8 cellular contexts compared by ENCODE assay signal in genomic region chr7:135414850-135415439, GRCh38.
A peak's percentile ranks its signal among the peaks of the same experiment; 100 is the strongest.
DNase-seq lines count a peak whose midpoint lies in the region; ATAC-seq, FAIRE-seq and TF ChIP-seq lines count a peak whose summit lies in the region.

No MANE protein-coding gene starts in this region.

- H4K20me1 ChIP-seq in DND-41 (ENCODE audit: insufficient read depth, low read length) = peaks cover 4% of the 10 kb centered on the region; the same call in 1 of the 2 replicates
- H4K20me1 ChIP-seq in HCT116 (ENCODE audit: insufficient read depth) = peaks cover 4% of the 10 kb centered on the region; the same call in 1 of the 2 replicates
- no peaks in the 10 kb centered on the region; the same call in 1 of the 2 replicates for H4K20me1 ChIP-seq in OCI-LY7 (ENCODE audit: insufficient read depth, low read length)

- TF ChIP-seq POLR2A in HCT116 (IDR thresholded peaks at IDR 0.05; ENCODE audit: borderline replicate concordance, extremely low read depth, insufficient read depth, insufficient read length) = no peak

- no peaks in the 10 kb centered on the region for H3K79me2 ChIP-seq in DND-41 (ENCODE audit: insufficient read depth, low read length)
- no peaks in the 10 kb centered on the region; the same call in 1 of the 2 replicates for H3K79me2 ChIP-seq in HCT116 (ENCODE audit: insufficient read depth, low read length)
- 0 out of 2 replicates have a peak, but pooled peaks cover 3% of the 10 kb centered on the region for H3K79me2 ChIP-seq in OCI-LY7 (ENCODE audit: insufficient read depth, low read depth, low read length)

- BruUV-seq in HCT116 (replicated peaks; lab: Mats Ljungman, UMichigan) (no TSS peak), OCI-LY7 (replicated peaks; lab: Mats Ljungman, UMichigan) (no TSS peak)

- no peaks in the 10 kb centered on the region for H3K9me3 Mint-ChIP-seq in mesothelial cell of epicardium
- no peaks in the 10 kb centered on the region for H3K9me3 Mint-ChIP-seq in activated T-helper 2 cell treated with anti-CD3 and anti-CD28 coated beads, Interferon-gamma antibody, Interleukin-2, Interleukin-4, amounts not matched to agents 10 μg/mL and 5 μg/mL and 100 μg/mL, durations not matched to agents 14 hours and 24 hours and 36 hours

- intact Hi-C loops in HCT116 (cut with micrococcal nuclease) (no loop called here), OCI-LY7 (cut with micrococcal nuclease; ENCODE audit: unreplicated experiment) (no loop called here)
- intact Hi-C loops in activated T-helper 2 cell treated with anti-CD3 and anti-CD28 coated beads, Interferon-gamma antibody, Interleukin-2, Interleukin-4, amounts not matched to agents 10 μg/mL and 5 μg/mL and 100 μg/mL, durations not matched to agents 14 hours and 24 hours and 36 hours (cut with micrococcal nuclease) = loop anchor here (5.0 kb wide), 2 partner anchors 92 to 142 kb away; partner anchors contain the start of gene NUP205

- H3K4me3 Mint-ChIP-seq in mesothelial cell of epicardium = no peak overlapping the region
- H3K4me3 Mint-ChIP-seq in activated T-helper 2 cell treated with anti-CD3 and anti-CD28 coated beads, Interferon-gamma antibody, Interleukin-2, Interleukin-4, amounts not matched to agents 10 μg/mL and 5 μg/mL and 100 μg/mL, durations not matched to agents 14 hours and 24 hours and 36 hours (ENCODE audit: low read depth) = no peak overlapping the region

- FAIRE-seq in bronchial epithelial cell (lab: Jason Lieb, UNC) = no peak

- RAD21 ChIA-PET in HCT116 (lab: Charles Lee; ENCODE audit: low non-redundant PET in 1 of 2, low total read pairs in 2 of 2, uncharacterized antibody in 2 of 2, unreplicated experiment in 2 of 2) = no interaction called here

- H3K27me3 Mint-ChIP-seq in mesothelial cell of epicardium (ENCODE audit: low read depth) = no peaks in the 10 kb centered on the region
- H3K27me3 Mint-ChIP-seq in activated T-helper 2 cell treated with anti-CD3 and anti-CD28 coated beads, Interferon-gamma antibody, Interleukin-2, Interleukin-4, amounts not matched to agents 10 μg/mL and 5 μg/mL and 100 μg/mL, durations not matched to agents 14 hours and 24 hours and 36 hours (ENCODE audit: low read depth) = no peaks in the 10 kb centered on the region

- H3K27ac ChIP-seq in DND-41 (ENCODE audit: low read length) (no peak overlapping the region), HCT116 (ENCODE audit: low read depth, low read length) (no peak overlapping the region), OCI-LY7 (ENCODE audit: low read depth, low read length, poor library complexity, severe bottlenecking) (no peak overlapping the region)

- H3K9me3 ChIP-seq in DND-41 (ENCODE audit: insufficient read depth, low read length, severe bottlenecking) = no peaks in the 10 kb centered on the region
- H3K9me3 ChIP-seq in HCT116 (ENCODE audit: control insufficient read depth in 1 of 2, insufficient read depth in 1 of 2, low read depth in 1 of 2, low read length in 2 of 2) = no peaks in the 10 kb centered on the region
- H3K9me3 ChIP-seq in OCI-LY7 (ENCODE audit: low read length) = no peaks in the 10 kb centered on the region

- no peaks in the 10 kb centered on the region for H3K4me1 Mint-ChIP-seq in mesothelial cell of epicardium
- H3K4me1 Mint-ChIP-seq in activated T-helper 2 cell treated with anti-CD3 and anti-CD28 coated beads, Interferon-gamma antibody, Interleukin-2, Interleukin-4, amounts not matched to agents 10 μg/mL and 5 μg/mL and 100 μg/mL, durations not matched to agents 14 hours and 24 hours and 36 hours (ENCODE audit: low read depth) = peaks cover 2% of the 10 kb centered on the region

- H3K4me3 ChIP-seq in DND-41 (ENCODE audit: low read depth in 1 of 2, low read length in 2 of 2) (no peak overlapping the region), HCT116 (replicated peaks in 1 of 2; ENCODE audit: low read depth in 1 of 2, low read length in 2 of 2) (no peak overlapping the region), OCI-LY7 (ENCODE audit: low read depth, low read length, poor library complexity, severe bottlenecking) (no peak overlapping the region), bronchial epithelial cell (ENCODE audit: low read depth, low read length) (no peak overlapping the region)

- H3K36me3 ChIP-seq in DND-41 (ENCODE audit: insufficient read depth, low read length) (peaks cover 42% of the 10 kb centered on the region; the same call in 1 of the 2 replicates), HCT116 (ENCODE audit: control insufficient read depth in 1 of 2, insufficient read depth in 2 of 2, low read length in 2 of 2) (peaks cover 0 to 2% of the 10 kb centered on the region in 2 experiments; a peak in 1 of 4 replicates), OCI-LY7 (ENCODE audit: insufficient read depth, low read length) (peaks cover 32% of the 10 kb centered on the region; the same call in 1 of the 2 replicates), bronchial epithelial cell (ENCODE audit: control insufficient read depth, insufficient read depth, low read length) (no peaks in the 10 kb centered on the region)

- CTCF ChIA-PET in HCT116 (lab: Charles Lee) = interaction anchor here (1.0 to 1.5 kb wide), 2 partner anchors 9 to 230 kb away, joined by 4 to 6 read pairs; no protein-coding TSS in a partner anchor
- CTCF ChIA-PET in OCI-LY7 (lab: Charles Lee; ENCODE audit: unreplicated experiment) = no interaction called here

- H3K4me1 ChIP-seq in DND-41 (ENCODE audit: insufficient read depth, low read length) (no peaks in the 10 kb centered on the region), HCT116 (ENCODE audit: control insufficient read depth in 1 of 2, insufficient read depth in 2 of 2, low read length in 2 of 2) (no peaks in the 10 kb centered on the region; a peak in 1 of 4 replicates), OCI-LY7 (ENCODE audit: insufficient read depth, low read length, poor library complexity, severe bottlenecking) (no peaks in the 10 kb centered on the region)

- H3K36me3 Mint-ChIP-seq in mesothelial cell of epicardium = peaks cover 6% of the 10 kb centered on the region
- H3K36me3 Mint-ChIP-seq in activated T-helper 2 cell treated with anti-CD3 and anti-CD28 coated beads, Interferon-gamma antibody, Interleukin-2, Interleukin-4, amounts not matched to agents 10 μg/mL and 5 μg/mL and 100 μg/mL, durations not matched to agents 14 hours and 24 hours and 36 hours (ENCODE audit: low read depth) = peaks cover 27% of the 10 kb centered on the region

- peak; percentile 59 for ATAC-seq in DND-41 (ENCODE audit: insufficient read depth, low read depth)
- peak; percentile 85 for ATAC-seq in HCT116
- no peak for ATAC-seq in GM18520 (IDR thresholded peaks at IDR 0.05; ENCODE audit: unreplicated experiment)
- ATAC-seq in GM19455 (IDR thresholded peaks at IDR 0.05; ENCODE audit: unreplicated experiment) = no peak

- H2AFZ ChIP-seq in DND-41 (ENCODE audit: low read depth, low read length) (no peak overlapping the region), HCT116 (ENCODE audit: low read depth, low read length, poor library complexity, severe bottlenecking) (no peak overlapping the region), OCI-LY7 (ENCODE audit: low read length) (no peak overlapping the region)

- H3K27me3 ChIP-seq in DND-41 (ENCODE audit: insufficient read depth, low read length, poor library complexity) = no peaks in the 10 kb centered on the region
- H3K27me3 ChIP-seq in HCT116 (ENCODE audit: insufficient read depth, low read length) = no peaks in the 10 kb centered on the region
- no peaks in the 10 kb centered on the region for H3K27me3 ChIP-seq in bronchial epithelial cell (ENCODE audit: control insufficient read depth, insufficient read depth, low read length)

- TF ChIP-seq RAD21 in HCT116 (IDR thresholded peaks at IDR 0.05; ENCODE audit: low read depth) = peak; percentile 46

- H3K27ac Mint-ChIP-seq in mesothelial cell of epicardium = no peak overlapping the region
- H3K27ac Mint-ChIP-seq in activated T-helper 2 cell treated with anti-CD3 and anti-CD28 coated beads, Interferon-gamma antibody, Interleukin-2, Interleukin-4, amounts not matched to agents 10 μg/mL and 5 μg/mL and 100 μg/mL, durations not matched to agents 14 hours and 24 hours and 36 hours = no peak overlapping the region

- TF ChIP-seq CTCF in DND-41 (IDR thresholded peaks at IDR 0.05; ENCODE audit: borderline replicate concordance, extremely low read depth, low read length, poor library complexity, severe bottlenecking) (peak; percentile 62), HCT116 (IDR thresholded peaks at IDR 0.05 in 2 of 3, conservative IDR thresholded peaks at IDR 0.05 in 1 of 3; ENCODE audit: borderline replicate concordance in 1 of 3, insufficient read depth in 1 of 3, low read depth in 2 of 3, low read length in 2 of 3) (peak; percentile 39 to 73 (median 73); a peak in 5 of 6 replicates), OCI-LY7 (conservative IDR thresholded peaks at IDR 0.05; ENCODE audit: low read length) (peak; percentile 83), bronchial epithelial cell (IDR thresholded peaks at IDR 0.05; ENCODE audit: insufficient read depth, low read length, severe bottlenecking) (peak; percentile 39), mesothelial cell of epicardium (IDR thresholded peaks at IDR 0.05; ENCODE audit: unreplicated experiment) (peak; percentile 37)

- DNase-seq in DND-41 (peak; percentile 37), HCT116 (ENCODE audit: low read depth, low spot score) (peak; percentile 65), OCI-LY7 (ENCODE audit: low spot score) (peak; percentile 56), bronchial epithelial cell (ENCODE audit: low read depth) (peak; percentile 72), mesothelial cell of epicardium (ENCODE audit: low spot score in 2 of 2, unreplicated experiment in 2 of 2) (no peak)
- no peak for DNase-seq in activated T-helper 2 cell treated with anti-CD3 and anti-CD28 coated beads, Interferon-gamma antibody, Interleukin-2, Interleukin-4, amounts not matched to agents 10 μg/mL and 5 μg/mL and 100 μg/mL, durations not matched to agents 14 hours and 24 hours and 36 hours (ENCODE audit: low spot score)

- H3K9me2 ChIP-seq in HCT116 (ENCODE audit: insufficient read depth) = no peaks in the 10 kb centered on the region
- H3K9me2 ChIP-seq in OCI-LY7 (ENCODE audit: insufficient read depth, low read length) = no peaks in the 10 kb centered on the region

- H3K4me2 ChIP-seq in DND-41 (ENCODE audit: insufficient read depth, low read length) (no peak overlapping the region), HCT116 (ENCODE audit: low read length) (no peak overlapping the region), OCI-LY7 (ENCODE audit: low read length) (no peak overlapping the region)

- no peak overlapping the region for H3K9ac ChIP-seq in DND-41 (ENCODE audit: low read depth, low read length)
- H3K9ac ChIP-seq in HCT116 (ENCODE audit: low read length) = no peak overlapping the region

- POLR2A ChIA-PET in HCT116 (lab: Charles Lee) = no interaction called here
- POLR2A ChIA-PET in OCI-LY7 (lab: Charles Lee) = interaction anchor here (1.4 kb wide), 1 partner anchor 21 kb away, joined by 3 read pairs; no protein-coding TSS in a partner anchor

TF ChIP-seq in HCT116, 20 proteins besides CTCF, POLR2A, EP300 and RAD21:
- no peak for TF ChIP-seq MAX (IDR thresholded peaks at IDR 0.05)
- TF ChIP-seq SIN3A (IDR thresholded peaks at IDR 0.05; ENCODE audit: low read depth) = no peak
- no peak for TF ChIP-seq CEBPB (IDR thresholded peaks at IDR 0.05; ENCODE audit: low read depth)

Comparison
In these comparisons a context has a peak if more than half of its experiments do, and no peak if none do; other contexts are left out.
1. ATAC-seq: peak in DND-41 (single experiment) and HCT116 (single experiment); none in GM18520 (single experiment) and GM19455 (single experiment).
2. DNase-seq: peak in DND-41 (single experiment), HCT116 (single experiment), OCI-LY7 (single experiment) and bronchial epithelial cell (single experiment); none in mesothelial cell of epicardium (0 of 2) and activated T-helper 2 cell treated with anti-CD3 and anti-CD28 coated beads, Interferon-gamma antibody, Interleukin-2, Interleukin-4, amounts not matched to agents 10 μg/mL and 5 μg/mL and 100 μg/mL, durations not matched to agents 14 hours and 24 hours and 36 hours (single experiment).
3. Peak in every context shown above with its lines, with median percentiles within 50 percentile points of each other: CTCF ChIP-seq.